In genomic region chr9:129075996-129076639, GRCh38 we compare ENCODE assay signal across 19 cellular contexts. TPM values are rescaled to one million over a fixed set of nuclear protein-coding genes. Genes with fewer than 3 reads are reported as not detected.
DNase-seq lines count a peak whose midpoint lies in the region; ATAC-seq, FAIRE-seq and TF ChIP-seq lines count a peak whose summit lies in the region.
"Had no signal": no experiment of that assay in that cellular context is flagged by ENCODE, and none has a peak within 500 bp of the region (broad histone marks: within the 10 kb centered on the region; RNA-seq: fewer than 3 reads in every experiment).

No MANE protein-coding gene starts in this region.

- no peak overlapping the region for H3K4me3 Mint-ChIP-seq in activated T-helper 17 cell treated with anti-CD3 and anti-CD28 coated beads, Interleukin-2, amount 50 U/mL, for 72 hours
- H3K4me3 Mint-ChIP-seq in neural crest cell (peak overlapping the region; percentile 58), WTC11 (no peak overlapping the region)
- H3K4me3 Mint-ChIP-seq: CD8-positive, alpha-beta memory T cell had no signal

- no peaks in the 10 kb centered on the region for H3K9me3 Mint-ChIP-seq in activated T-helper 17 cell treated with anti-CD3 and anti-CD28 coated beads, Interleukin-2, amount 50 U/mL, for 72 hours
- no peaks in the 10 kb centered on the region for H3K9me3 Mint-ChIP-seq in neural crest cell
- no peaks in the 10 kb centered on the region for H3K9me3 Mint-ChIP-seq in WTC11

- H3K36me3 Mint-ChIP-seq in activated T-helper 17 cell treated with anti-CD3 and anti-CD28 coated beads, Interleukin-2, amount 50 U/mL, for 72 hours (ENCODE audit: low read depth), result no peaks in the 10 kb centered on the region
- H3K36me3 Mint-ChIP-seq in neural crest cell (ENCODE audit: low read depth) (no peaks in the 10 kb centered on the region), WTC11 (no peaks in the 10 kb centered on the region)

- no peak for FAIRE-seq in GM19239 (lab: Jason Lieb, UNC)
- FAIRE-seq: GM12878 had no signal

- ATAC-seq in activated T-helper 17 cell treated with anti-CD3 and anti-CD28 coated beads, Interleukin-2, amount 50 U/mL, for 72 hours (replicated peaks), result no peak
- ATAC-seq in left colon (peak; percentile 37), WTC11 (no peak)
- ATAC-seq: GM12878, HCT116 had no signal

- DNase-seq in left colon (peak in 1 of 2 donors; percentile 39), neural crest cell (ENCODE audit: low read depth, low spot score) (no peak), T-helper 1 cell (no peak), WTC11 (ENCODE audit: low spot score) (no peak), HUDEP-2 (lab: John Stamatoyannopoulos, UW; ENCODE audit: unreplicated experiment in 76 of 76) (no peak), GM19239 (ENCODE audit: insufficient read length, low spot score) (no peak)
- DNase-seq: CD8-positive, alpha-beta memory T cell; DMS53; EL; GOT3; KBM-7; MV-4-11; NCI-H1694 treated with DMSO at 0.1 percent for 48 hours; NCI-H2227 treated with DMSO at 0.1 percent for 48 hours; NCI-H510A treated with DMSO at 0.1 percent for 48 hours; SJCRH30 had no signal

- TF ChIP-seq CTCF in neural crest cell (conservative IDR thresholded peaks at IDR 0.05) (no peak), WTC11 (IDR thresholded peaks at IDR 0.05) (no peak)

- POLR2A ChIA-PET in WTC11 (lab: Charles Lee), result interaction anchor here (0.5 kb wide), 1 partner anchor 11 kb away, joined by 3 read pairs; no protein-coding TSS in a partner anchor

- peak overlapping the region; percentile 55 for H3K27ac Mint-ChIP-seq in activated T-helper 17 cell treated with anti-CD3 and anti-CD28 coated beads, Interleukin-2, amount 50 U/mL, for 72 hours
- peak overlapping the region; percentile 76 for H3K27ac Mint-ChIP-seq in neural crest cell (ENCODE audit: unreplicated experiment)
- H3K27ac Mint-ChIP-seq in WTC11, result no peak overlapping the region

- intact Hi-C loops in left colon (cut with DNase I, micrococcal nuclease), result no loop called here

- no peaks in the 10 kb centered on the region for H3K27me3 Mint-ChIP-seq in activated T-helper 17 cell treated with anti-CD3 and anti-CD28 coated beads, Interleukin-2, amount 50 U/mL, for 72 hours
- H3K27me3 Mint-ChIP-seq in neural crest cell (ENCODE audit: low read depth) (no peaks in the 10 kb centered on the region), WTC11 (ENCODE audit: low read depth) (no peaks in the 10 kb centered on the region)

- CTCF ChIA-PET in WTC11 (lab: Charles Lee), result interaction anchor here (2.5 kb wide), 1 partner anchor 68 kb away, joined by 5 read pairs; no protein-coding TSS in a partner anchor

- H3K4me1 Mint-ChIP-seq in activated T-helper 17 cell treated with anti-CD3 and anti-CD28 coated beads, Interleukin-2, amount 50 U/mL, for 72 hours, result peaks cover 5% of the 10 kb centered on the region
- H3K4me1 Mint-ChIP-seq in neural crest cell, result peaks cover 28% of the 10 kb centered on the region
- H3K4me1 Mint-ChIP-seq in WTC11, result peaks cover 27% of the 10 kb centered on the region

TF ChIP-seq in WTC11, 78 proteins besides CTCF, POLR2A, EP300 and RAD21 (continues in another document):
- TF ChIP-seq ATF6 (CRISPR knock-in tag; IDR thresholded peaks at IDR 0.05) (no peak), ARID4B (CRISPR knock-in tag; IDR thresholded peaks at IDR 0.05; ENCODE audit: borderline replicate concordance) (no peak), ETV6 (CRISPR knock-in tag; IDR thresholded peaks at IDR 0.05) (no peak), AFF4 (CRISPR knock-in tag; IDR thresholded peaks at IDR 0.05; ENCODE audit: borderline replicate concordance) (no peak)

RNA-seq across cellular contexts. Expression of gene DOLPP1, which starts 4.8 kb away (rescaled TPM):
- total RNA-seq in activated T-helper 17 cell treated with anti-CD3 and anti-CD28 coated beads, Interleukin-2, amount 50 U/mL, for 72 hours, result 10 to 100 TPM; 12.3 to 20.8 TPM
- total RNA-seq in left colon (10 to 100 TPM; 44.4 to 53.1 TPM), neural crest cell (43.1 and 43.9 TPM in 2 replicates), WTC11 (2021) (30.4 to 35.6 TPM (median 32.7 TPM) in 3 replicates)

RNA-seq across cellular contexts. Expression of gene CRAT, which starts 34.5 kb away (rescaled TPM):
- 10 to 100 TPM; 19.8 to 21.8 TPM for total RNA-seq in activated T-helper 17 cell treated with anti-CD3 and anti-CD28 coated beads, Interleukin-2, amount 50 U/mL, for 72 hours
- total RNA-seq in left colon, result 10 to 100 TPM; 62.4 to 76.1 TPM
- total RNA-seq in neural crest cell, result 24.9 and 26.0 TPM in 2 replicates
- total RNA-seq in WTC11 (2021), result 17.2 to 19.1 TPM (median 17.5 TPM) in 3 replicates

RNA-seq across cellular contexts. Expression of gene PTPA, which starts 35.1 kb away (rescaled TPM):
- total RNA-seq in activated T-helper 17 cell treated with anti-CD3 and anti-CD28 coated beads, Interleukin-2, amount 50 U/mL, for 72 hours, result 100 to 1,000 TPM in 1 of 2 donors, 10 to 100 TPM in 1; 77.9 to 131 TPM
- 10 to 100 TPM; 90.8 to 91.9 TPM for total RNA-seq in left colon
- total RNA-seq in neural crest cell, result 136 and 144 TPM in 2 replicates
- 181 to 186 TPM (median 186 TPM) in 3 replicates for total RNA-seq in WTC11 (2021)

RNA-seq across cellular contexts. Expression of gene MIGA2, which starts 39.7 kb away (rescaled TPM):
- 10 to 100 TPM; 23.8 to 35.0 TPM for total RNA-seq in activated T-helper 17 cell treated with anti-CD3 and anti-CD28 coated beads, Interleukin-2, amount 50 U/mL, for 72 hours
- total RNA-seq in left colon, result 10 to 100 TPM; 68.3 to 71.3 TPM
- 34.4 and 38.3 TPM in 2 replicates for total RNA-seq in neural crest cell
- 39.9 to 61.7 TPM (median 48.0 TPM) in 3 replicates for total RNA-seq in WTC11 (2021)

RNA-seq across cellular contexts. Expression of gene SH3GLB2, which starts 48.0 kb away (rescaled TPM):
- 10 to 100 TPM; 57.7 to 76.0 TPM for total RNA-seq in activated T-helper 17 cell treated with anti-CD3 and anti-CD28 coated beads, Interleukin-2, amount 50 U/mL, for 72 hours
- total RNA-seq in left colon, result 100 to 1,000 TPM; 158 to 169 TPM
- 71.7 and 76.1 TPM in 2 replicates for total RNA-seq in neural crest cell
- total RNA-seq in WTC11 (2021), result 59.7 to 65.7 TPM (median 62.9 TPM) in 3 replicates
